ENCODE assay signal across 1 cellular context in the genomic region with DNA sequence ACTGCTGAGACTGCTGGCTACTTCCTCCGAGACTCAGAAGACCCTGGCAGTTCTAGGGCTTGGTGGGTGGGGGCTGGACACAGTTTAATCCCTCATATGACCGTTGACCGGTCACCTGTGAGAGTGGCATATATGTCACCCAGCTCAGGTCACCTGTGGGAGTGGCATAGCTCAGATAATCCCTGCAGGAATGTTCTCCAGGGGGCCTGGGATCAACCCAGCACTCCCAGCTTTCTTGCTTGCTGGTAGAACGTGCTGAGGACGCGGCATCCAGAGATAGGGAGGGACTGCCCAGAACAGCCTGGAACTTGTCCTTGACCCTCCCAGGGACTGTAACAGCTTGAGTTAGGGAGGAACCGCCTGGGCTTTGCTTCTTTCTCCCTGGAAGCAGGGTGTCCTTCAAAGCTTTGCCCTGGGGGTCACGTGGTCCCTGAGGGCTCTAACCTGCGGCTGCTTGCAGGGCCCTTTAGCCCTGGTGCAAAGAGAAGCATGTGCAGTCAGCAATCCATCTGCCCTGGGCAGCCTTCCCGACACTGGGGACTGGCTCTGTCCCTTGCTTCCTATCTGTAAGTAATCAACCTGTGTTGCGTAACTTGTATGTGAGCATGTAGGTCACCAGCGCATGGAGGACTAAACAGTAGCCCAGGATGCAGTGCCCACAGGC.
A peak's percentile ranks its signal among the peaks of the same experiment; 100 is the strongest.
TF ChIP-seq lines count a peak whose summit lies in the region.

No MANE protein-coding gene starts in this region.

TF ChIP-seq in liver, 16 proteins besides CTCF, POLR2A, EP300 and RAD21 (continued from another document):
- TF ChIP-seq, protein P1, sequence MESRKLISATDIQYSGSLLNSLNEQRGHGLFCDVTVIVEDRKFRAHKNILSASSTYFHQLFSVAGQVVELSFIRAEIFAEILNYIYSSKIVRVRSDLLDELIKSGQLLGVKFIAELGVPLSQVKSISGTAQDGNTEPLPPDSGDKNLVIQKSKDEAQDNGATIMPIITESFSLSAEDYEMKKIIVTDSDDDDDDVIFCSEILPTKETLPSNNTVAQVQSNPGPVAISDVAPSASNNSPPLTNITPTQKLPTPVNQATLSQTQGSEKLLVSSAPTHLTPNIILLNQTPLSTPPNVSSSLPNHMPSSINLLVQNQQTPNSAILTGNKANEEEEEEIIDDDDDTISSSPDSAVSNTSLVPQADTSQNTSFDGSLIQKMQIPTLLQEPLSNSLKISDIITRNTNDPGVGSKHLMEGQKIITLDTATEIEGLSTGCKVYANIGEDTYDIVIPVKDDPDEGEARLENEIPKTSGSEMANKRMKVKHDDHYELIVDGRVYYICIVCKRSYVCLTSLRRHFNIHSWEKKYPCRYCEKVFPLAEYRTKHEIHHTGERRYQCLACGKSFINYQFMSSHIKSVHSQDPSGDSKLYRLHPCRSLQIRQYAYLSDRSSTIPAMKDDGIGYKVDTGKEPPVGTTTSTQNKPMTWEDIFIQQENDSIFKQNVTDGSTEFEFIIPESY (IDR thresholded peaks at IDR 0.05), result no peak
- TF ChIP-seq HNF4G (IDR thresholded peaks at IDR 0.05), result peak; percentile 72
- TF ChIP-seq NR2F2 (IDR thresholded peaks at IDR 0.05), result peak; percentile 67
TF ChIP-seq in liver: peak in this region for 13.
